ENCODE assay signal across 2 cellular contexts in the genomic region with DNA sequence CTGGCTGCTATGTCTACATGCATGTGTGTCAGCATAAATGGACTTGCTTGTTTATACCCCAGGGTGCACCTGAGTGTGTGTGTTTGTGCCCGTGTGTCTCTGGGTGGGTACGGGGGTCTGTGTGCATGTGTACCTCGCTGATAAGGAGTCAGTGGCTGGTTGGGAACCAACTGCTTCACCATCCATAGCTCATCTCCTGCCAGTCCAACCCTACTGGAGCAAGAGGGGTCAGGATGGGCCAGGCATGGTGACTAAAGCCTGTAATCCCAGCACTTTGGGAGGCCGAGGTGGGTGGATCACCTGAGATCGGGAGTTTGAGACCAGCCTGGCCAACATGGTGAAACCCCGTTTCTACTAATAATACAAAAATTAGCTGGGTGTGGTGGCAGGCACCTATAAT. TPM values are rescaled to one million over a fixed set of nuclear protein-coding genes. Genes with fewer than 3 reads are reported as not detected.
"Had no signal": no experiment of that assay in that cellular context is flagged by ENCODE, and none has a peak within 500 bp of the region (broad histone marks: within the 10 kb centered on the region; RNA-seq: fewer than 3 reads in every experiment).

No MANE protein-coding gene starts in this region.

RNA-seq across cellular contexts. Expression of a gene that starts 32.0 kb away (rescaled TPM):
- total RNA-seq: naive thymus-derived CD8-positive, alpha-beta T cell; pulmonary artery endothelial cell had no signal
- polyA plus RNA-seq: naive thymus-derived CD8-positive, alpha-beta T cell had no signal
